Comparison of ENCODE assay signal across 11 cellular contexts in genomic region chr1:16777821-16778220, GRCh38. TPM values are rescaled to one million over a fixed set of nuclear protein-coding genes. Genes with fewer than 3 reads are reported as not detected.
DNase-seq lines count a peak whose midpoint lies in the region; ATAC-seq, FAIRE-seq and TF ChIP-seq lines count a peak whose summit lies in the region.
"Not testable (repeated sequence)": the region's sequence is repeated elsewhere in the genome, so short reads cannot be mapped to it uniquely, and the experiment has no call there.
"Had no signal": no experiment of that assay in that cellular context is flagged by ENCODE, and none has a peak within 500 bp of the region (broad histone marks: within the 10 kb centered on the region; RNA-seq: fewer than 3 reads in every experiment).

No MANE protein-coding gene starts in this region.

- H3K9ac ChIP-seq in H9 (ENCODE audit: extremely low read depth, insufficient read length, low read length); K562 (ENCODE audit: insufficient read depth in 1 of 2, low read depth in 2 of 2, low read length in 2 of 2); endodermal cell (ENCODE audit: extremely low read depth, low read length, poor library complexity, severe bottlenecking): not testable (repeated sequence)

- H3K4me3 ChIP-seq in K562; endodermal cell (ENCODE audit: low read length); right atrium auricular region; sigmoid colon: not testable (repeated sequence)

- not testable (repeated sequence) for H3K14ac ChIP-seq in H9 (ENCODE audit: insufficient read depth, low read length)

- in situ Hi-C loops in K562 (cut with MboI) = not testable (repeated sequence)

- TF ChIP-seq RAD21 in K562 (CRISPR knock-in tag; conservative IDR thresholded peaks at IDR 0.05 in 1 of 2, IDR thresholded peaks at IDR 0.05 in 1 of 2) = not testable (repeated sequence)

- not testable (repeated sequence) for H2BK12ac ChIP-seq in H9 (ENCODE audit: insufficient read length, low read depth, low read length)

- H3K9me3 ChIP-seq in H9 (ENCODE audit: control insufficient read depth, low read depth, low read length); K562 (replicated peaks; ENCODE audit: control insufficient read depth, insufficient read depth, low read depth, low read length); endodermal cell (ENCODE audit: control insufficient read depth, low read length); right atrium auricular region; sigmoid colon: not testable (repeated sequence)

- not testable (repeated sequence) for BruUV-seq in K562 (replicated peaks; lab: Mats Ljungman, UMichigan)

- not testable (repeated sequence) for H3K4me1 Mint-ChIP-seq in H9; endodermal cell; natural killer cell treated with Interleukin-12 subunit alpha and Interleukin-12 subunit beta and Interleukin-15 and Interleukin-18, amount 100 ng/mL, for 72 hours (ENCODE audit: low read depth in 2 of 2)

- H2BK20ac ChIP-seq in H9 (ENCODE audit: low read depth, low read length, poor library complexity, severe bottlenecking) = not testable (repeated sequence)

- H3K27me3 ChIP-seq in H9 (ENCODE audit: insufficient read depth, low read length); right atrium auricular region; sigmoid colon: not testable (repeated sequence)
- H3K27me3 ChIP-seq in K562 (ENCODE audit: control insufficient read depth in 2 of 2, insufficient read depth in 2 of 2, low read length in 2 of 2) (peaks cover 20 to 36% of the 10 kb centered on the region in 2 experiments; a peak in 4 of 5 replicates), endodermal cell (ENCODE audit: control insufficient read depth, insufficient read depth, low read length, poor library complexity, severe bottlenecking) (peaks cover 26% of the 10 kb centered on the region)

- not testable (repeated sequence) for H3K27ac Mint-ChIP-seq in H9; endodermal cell; natural killer cell treated with Interleukin-12 subunit alpha and Interleukin-12 subunit beta and Interleukin-15 and Interleukin-18, amount 100 ng/mL, for 72 hours

- not testable (repeated sequence) for H3K79me2 ChIP-seq in H9 (ENCODE audit: insufficient read depth, low read length); K562 (ENCODE audit: control insufficient read depth, insufficient read depth, low read length)

- CTCF ChIA-PET in K562 (lab: Yijun Ruan, JAX; ENCODE audit: low intra/inter-chr PET ratio) = not testable (repeated sequence)

- H2BK120ac ChIP-seq in H9 (ENCODE audit: low read depth, low read length, poor library complexity, severe bottlenecking) = not testable (repeated sequence)

- not testable (repeated sequence) for FAIRE-seq in K562 (lab: Jason Lieb, UNC)

- not testable (repeated sequence) for H3K27ac ChIP-seq in H9 (ENCODE audit: insufficient read length, low read depth, low read length); K562 (ENCODE audit: extremely low read depth, low read depth, low read length); endodermal cell (ENCODE audit: low read depth, low read length); right atrium auricular region; sigmoid colon

- not testable (repeated sequence) for H3K23me2 ChIP-seq in H9 (ENCODE audit: insufficient read length, low read depth, low read length, poor library complexity, severe bottlenecking)

- H3K18ac ChIP-seq in H9 (ENCODE audit: insufficient read length, low read depth, low read length) = not testable (repeated sequence)

- not testable (repeated sequence) for TF ChIP-seq POLR2A in K562 (conservative IDR thresholded peaks at IDR 0.05); sigmoid colon (IDR thresholded peaks at IDR 0.05)

- not testable (repeated sequence) for H3T11ph ChIP-seq in H9 (ENCODE audit: low read length)

- not testable (repeated sequence) for H4K5ac ChIP-seq in H9 (ENCODE audit: insufficient read length, low read depth, low read length)

- not testable (repeated sequence) for H3K4me1 ChIP-seq in H9 (ENCODE audit: insufficient read depth, low read length); K562 (replicated peaks in 1 of 2; ENCODE audit: control insufficient read depth in 2 of 2, insufficient read depth in 2 of 2, low read length in 2 of 2); endodermal cell (ENCODE audit: control insufficient read depth, insufficient read depth, low read length); right atrium auricular region
- peaks cover 0 to 16% (median 3%) of the 10 kb centered on the region in 4 donors for H3K4me1 ChIP-seq in sigmoid colon

- not testable (repeated sequence) for H2AK5ac ChIP-seq in H9 (ENCODE audit: insufficient read length, low read length)

- H3K36me3 Mint-ChIP-seq in H9 (ENCODE audit: insufficient read depth in 1 of 3, low read depth in 3 of 3); endodermal cell (ENCODE audit: low read depth); natural killer cell treated with Interleukin-12 subunit alpha and Interleukin-12 subunit beta and Interleukin-15 and Interleukin-18, amount 100 ng/mL, for 72 hours: not testable (repeated sequence)

- H3K56ac ChIP-seq in H9 (ENCODE audit: insufficient read length, low read depth, low read length) = not testable (repeated sequence)

- not testable (repeated sequence) for TF ChIP-seq EP300 in K562 (IDR thresholded peaks at IDR 0.05; ENCODE audit: low read length); sigmoid colon (IDR thresholded peaks at IDR 0.05)

- H3K4me2 ChIP-seq in H9 (ENCODE audit: insufficient read depth, insufficient read length, low read length); K562 (ENCODE audit: insufficient read depth, low read length): not testable (repeated sequence)

- H3K9me1 ChIP-seq in K562 (ENCODE audit: control insufficient read depth, insufficient read depth, low read length) = not testable (repeated sequence)

- peak; percentile 20 for DNase-seq in H9
- DNase-seq in K562 (ENCODE audit: extremely low read depth in 1 of 4, low spot score in 3 of 4) = not testable (repeated sequence)
- DNase-seq in endodermal cell = peak; percentile 30
- DNase-seq in right atrium auricular region (ENCODE audit: low spot score) = peak; percentile 55
- DNase-seq in left lobe of liver (ENCODE audit: low spot score) = peak; percentile 39
- DNase-seq in natural killer cell treated with Interleukin-12 subunit alpha and Interleukin-12 subunit beta and Interleukin-15 and Interleukin-18, amount 100 ng/mL, for 72 hours (ENCODE audit: low spot score) = peak; percentile 51
- peak; percentile 61 for DNase-seq in sigmoid colon

- H4K91ac ChIP-seq in H9 (ENCODE audit: insufficient read length, low read depth, low read length) = not testable (repeated sequence)

- H3K27me3 Mint-ChIP-seq in H9 (ENCODE audit: low read depth) = peaks cover 28% of the 10 kb centered on the region
- peaks cover 29% of the 10 kb centered on the region for H3K27me3 Mint-ChIP-seq in endodermal cell (ENCODE audit: insufficient read depth)
- peaks cover 21 to 39% of the 10 kb centered on the region in 2 donors for H3K27me3 Mint-ChIP-seq in natural killer cell treated with Interleukin-12 subunit alpha and Interleukin-12 subunit beta and Interleukin-15 and Interleukin-18, amount 100 ng/mL, for 72 hours

- H3K23ac ChIP-seq in H9 (ENCODE audit: insufficient read length, low read depth, low read length) = not testable (repeated sequence)

- not testable (repeated sequence) for H3K79me1 ChIP-seq in H9 (ENCODE audit: insufficient read depth, low read depth, low read length, poor library complexity, severe bottlenecking)

- intact Hi-C loops in K562 (cut with micrococcal nuclease); sigmoid colon (cut with DNase I): not testable (repeated sequence)

- not testable (repeated sequence) for H2BK5ac ChIP-seq in H9 (ENCODE audit: insufficient read length, low read length)

- H3K9me3 Mint-ChIP-seq in H9; endodermal cell; natural killer cell treated with Interleukin-12 subunit alpha and Interleukin-12 subunit beta and Interleukin-15 and Interleukin-18, amount 100 ng/mL, for 72 hours: not testable (repeated sequence)

- POLR2A ChIA-PET in K562 (lab: Yijun Ruan, JAX) = not testable (repeated sequence)

- H2BK15ac ChIP-seq in H9 (ENCODE audit: low read depth, low read length) = not testable (repeated sequence)

- H3K4ac ChIP-seq in H9 (ENCODE audit: low read depth, low read length) = not testable (repeated sequence)

- H4K8ac ChIP-seq in H9 (replicated peaks; ENCODE audit: insufficient read length, low read depth, low read length) = not testable (repeated sequence)

- not testable (repeated sequence) for TF ChIP-seq CTCF in H9 (conservative IDR thresholded peaks at IDR 0.05); K562 (IDR thresholded peaks at IDR 0.05 in 2 of 3, conservative IDR thresholded peaks at IDR 0.05 in 1 of 3; ENCODE audit: insufficient read depth in 2 of 3, low read depth in 1 of 3, low read length in 3 of 3); endodermal cell (conservative IDR thresholded peaks at IDR 0.05); right atrium auricular region (IDR thresholded peaks at IDR 0.05); sigmoid colon (IDR thresholded peaks at IDR 0.05)

- ATAC-seq in K562; left lobe of liver; natural killer cell treated with Interleukin-12 subunit alpha and Interleukin-12 subunit beta and Interleukin-15 and Interleukin-18, amount 100 ng/mL, for 72 hours: not testable (repeated sequence)

- not testable (repeated sequence) for H3K36me3 ChIP-seq in K562 (ENCODE audit: control insufficient read depth, insufficient read depth, low read length); endodermal cell (ENCODE audit: control insufficient read depth, insufficient read depth, low read length); right atrium auricular region; sigmoid colon

- no CpG with 5 or more reads among the region's 4 CpGs for WGBS in H9 (ENCODE audit: extremely low coverage, insufficient read length, low lambda C conversion rate)
- WGBS in K562 (ENCODE audit: insufficient coverage, low coverage, missing lambda C conversion rate) = 2% methylated on average over 4 of the region's 4 CpGs
- 92 to 93% methylated on average over 3 to 4 of the region's 4 CpGs for WGBS in endodermal cell (ENCODE audit: insufficient coverage in 1 of 2, insufficient read length in 1 of 2), 2 experiments
- WGBS in sigmoid colon, 2 donors = 93 to 96% methylated on average over 4 of the region's 4 CpGs

- H3K4me3 Mint-ChIP-seq in H9; endodermal cell; natural killer cell treated with Interleukin-12 subunit alpha and Interleukin-12 subunit beta and Interleukin-15 and Interleukin-18, amount 100 ng/mL, for 72 hours: not testable (repeated sequence)

- not testable (repeated sequence) for H4K20me1 ChIP-seq in H9 (ENCODE audit: control insufficient read depth, insufficient read depth, insufficient read length); K562 (replicated peaks; ENCODE audit: control insufficient read depth, insufficient read depth, low read length)

- not testable (repeated sequence) for H2AFZ ChIP-seq in H9 (ENCODE audit: low read length); K562 (ENCODE audit: low read depth, low read length)

RNA-seq across cellular contexts. Expression of gene RNU1-4, which starts 37.5 kb away (rescaled TPM):
- total RNA-seq in H9 (2021) (1,874 and 2,051 TPM in 2 replicates), K562 (2014; rRNA removed) (under 0.01 TPM in 2 replicates), K562 (2014; rRNA removed; fragmentation: Illumina TruSeq; extraction: Trizol) (28,565 and 32,823 TPM in 2 replicates), K562 (2015; rRNA removed; fragmentation: Illumina TruSeq; extraction: Trizol) (20,456 and 27,045 TPM in 2 replicates), K562 (2021) (2,231 and 2,538 TPM in 2 replicates), endodermal cell (1,000 to 10,000 TPM; 2,483 to 3,611 TPM), right atrium auricular region (not detected), left lobe of liver (1,159 TPM), sigmoid colon (under 1 TPM; under 0.01 TPM)
- total RNA-seq in K562 (2011; cell fraction: chromatin; rRNA removed; ENCODE audit: low replicate concordance) = under 0.01 TPM in 2 replicates
- under 0.01 and 21,200 TPM in 2 replicates for total RNA-seq in K562 (2011; cell fraction: nucleolus; rRNA removed)
- under 0.01 and 24,158 TPM in 2 replicates for total RNA-seq in K562 (2011; cell fraction: nucleoplasm; rRNA removed)
- polyA plus RNA-seq in K562 (2011; rRNA removed) (83.9 TPM in 1 of 2 replicates, not detected in the other), K562 (2014; fragmentation: Illumina TruSeq; extraction: Trizol) (not detected in 2 replicates), K562 (2014; fragmentation: Nextera tagmentation; extraction: Ambion mirVana) (1 to 10 TPM in 1 of 2 experiments, not detected in 1; 3.0 TPM), K562 (2014; rRNA removed) (not detected in 2 replicates), sigmoid colon (not detected)
- under 0.01 TPM in 1 of 2 replicates, not detected in the other for polyA plus RNA-seq in K562 (2011; cell fraction: cytosol; rRNA removed)
- polyA plus RNA-seq in K562 (2011; cell fraction: nucleus; rRNA removed) = under 0.01 and 1,424 TPM in 2 replicates
- polyA plus RNA-seq in K562 (2012) = 25.1 TPM in 1 of 2 replicates, not detected in the other
- 10,756 and 20,531 TPM in 2 replicates for polyA minus RNA-seq in K562 (2011; rRNA and poly(A)+ RNA removed)
- 58,964 and 66,171 TPM in 2 replicates for polyA minus RNA-seq in K562 (2011; cell fraction: cytosol; rRNA and poly(A)+ RNA removed)
- 66,769 and 85,880 TPM in 2 replicates for polyA minus RNA-seq in K562 (2011; cell fraction: nucleus; rRNA and poly(A)+ RNA removed)
- polyA plus RNA-seq in endodermal cell (2013, experiment 1 of 2) = 11,872 TPM
- polyA plus RNA-seq in endodermal cell (2013, experiment 2 of 2) = 14,577 TPM
- total RNA-seq in natural killer cell treated with Interleukin-12 subunit alpha and Interleukin-12 subunit beta and Interleukin-15 and Interleukin-18, amount 100 ng/mL, for 72 hours = 1,000 to 10,000 TPM; 1,591 to 3,879 TPM
- total RNA-seq: GM23248 had no signal
- polyA plus RNA-seq: AG04450; CD14-positive monocyte; CD4-positive, alpha-beta memory T cell; GM23248 had no signal
